ENCODE assay signal across 1 cellular context in the genomic region with DNA sequence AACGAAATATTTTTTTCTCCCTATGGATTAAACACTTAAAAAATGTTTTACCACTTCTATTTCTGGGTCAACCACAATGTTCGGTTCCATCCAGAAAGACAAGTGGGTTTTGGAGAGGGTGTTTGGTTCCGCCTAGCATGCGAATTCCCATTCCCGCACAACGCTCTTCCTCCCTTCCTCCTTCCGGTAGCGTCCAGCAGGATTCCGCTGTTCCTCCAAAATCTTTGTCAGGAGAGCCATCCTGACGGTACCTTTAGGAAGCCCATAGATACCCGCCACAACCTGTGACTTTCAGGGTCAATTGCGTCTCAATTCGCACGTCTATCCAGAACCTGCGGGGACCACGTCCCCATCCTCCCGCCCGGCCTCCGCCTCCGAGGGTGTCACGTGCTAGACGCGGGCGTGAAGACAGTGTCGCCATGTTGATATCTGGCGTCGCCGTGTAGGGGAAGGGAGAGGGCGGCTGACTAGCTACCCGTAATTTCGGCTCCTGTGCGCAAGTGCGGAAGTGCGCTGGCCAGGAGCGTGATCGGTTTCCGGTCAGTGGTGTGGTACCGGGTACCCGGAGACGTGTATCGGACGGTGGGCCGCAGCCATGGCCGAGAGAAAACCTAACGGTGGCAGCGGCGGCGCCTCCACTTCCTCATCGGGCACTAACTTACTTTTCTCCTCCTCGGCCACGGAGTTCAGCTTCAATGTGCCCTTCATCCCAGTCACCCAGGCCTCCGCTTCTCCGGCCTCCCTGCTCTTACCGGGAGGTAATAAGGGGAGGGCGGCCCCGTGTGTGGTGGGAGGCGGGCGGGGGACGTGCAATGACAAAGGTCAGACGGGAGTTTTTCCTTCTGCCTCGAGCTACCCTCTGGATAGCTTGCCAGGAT.
TF ChIP-seq lines count a peak whose summit lies in the region.

A gene (plus strand): TSS at position 543 of the 878 bp plus-strand sequence. CDS start 53 bp downstream, at position 596.

TF ChIP-seq in WTC11, 78 proteins besides CTCF, POLR2A, EP300 and RAD21 (continued from another document and continues in another):
- TF ChIP-seq, protein P1, sequence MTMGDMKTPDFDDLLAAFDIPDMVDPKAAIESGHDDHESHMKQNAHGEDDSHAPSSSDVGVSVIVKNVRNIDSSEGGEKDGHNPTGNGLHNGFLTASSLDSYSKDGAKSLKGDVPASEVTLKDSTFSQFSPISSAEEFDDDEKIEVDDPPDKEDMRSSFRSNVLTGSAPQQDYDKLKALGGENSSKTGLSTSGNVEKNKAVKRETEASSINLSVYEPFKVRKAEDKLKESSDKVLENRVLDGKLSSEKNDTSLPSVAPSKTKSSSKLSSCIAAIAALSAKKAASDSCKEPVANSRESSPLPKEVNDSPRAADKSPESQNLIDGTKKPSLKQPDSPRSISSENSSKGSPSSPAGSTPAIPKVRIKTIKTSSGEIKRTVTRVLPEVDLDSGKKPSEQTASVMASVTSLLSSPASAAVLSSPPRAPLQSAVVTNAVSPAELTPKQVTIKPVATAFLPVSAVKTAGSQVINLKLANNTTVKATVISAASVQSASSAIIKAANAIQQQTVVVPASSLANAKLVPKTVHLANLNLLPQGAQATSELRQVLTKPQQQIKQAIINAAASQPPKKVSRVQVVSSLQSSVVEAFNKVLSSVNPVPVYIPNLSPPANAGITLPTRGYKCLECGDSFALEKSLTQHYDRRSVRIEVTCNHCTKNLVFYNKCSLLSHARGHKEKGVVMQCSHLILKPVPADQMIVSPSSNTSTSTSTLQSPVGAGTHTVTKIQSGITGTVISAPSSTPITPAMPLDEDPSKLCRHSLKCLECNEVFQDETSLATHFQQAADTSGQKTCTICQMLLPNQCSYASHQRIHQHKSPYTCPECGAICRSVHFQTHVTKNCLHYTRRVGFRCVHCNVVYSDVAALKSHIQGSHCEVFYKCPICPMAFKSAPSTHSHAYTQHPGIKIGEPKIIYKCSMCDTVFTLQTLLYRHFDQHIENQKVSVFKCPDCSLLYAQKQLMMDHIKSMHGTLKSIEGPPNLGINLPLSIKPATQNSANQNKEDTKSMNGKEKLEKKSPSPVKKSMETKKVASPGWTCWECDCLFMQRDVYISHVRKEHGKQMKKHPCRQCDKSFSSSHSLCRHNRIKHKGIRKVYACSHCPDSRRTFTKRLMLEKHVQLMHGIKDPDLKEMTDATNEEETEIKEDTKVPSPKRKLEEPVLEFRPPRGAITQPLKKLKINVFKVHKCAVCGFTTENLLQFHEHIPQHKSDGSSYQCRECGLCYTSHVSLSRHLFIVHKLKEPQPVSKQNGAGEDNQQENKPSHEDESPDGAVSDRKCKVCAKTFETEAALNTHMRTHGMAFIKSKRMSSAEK (CRISPR knock-in tag; IDR thresholded peaks at IDR 0.05; ENCODE audit: borderline replicate concordance): no peak
- TF ChIP-seq MYBL2 (CRISPR knock-in tag; IDR thresholded peaks at IDR 0.05): peak; percentile 77; the same call in 1 of the 2 replicates
- no peak for TF ChIP-seq RORB (CRISPR knock-in tag; IDR thresholded peaks at IDR 0.05)
- TF ChIP-seq, protein P2, sequence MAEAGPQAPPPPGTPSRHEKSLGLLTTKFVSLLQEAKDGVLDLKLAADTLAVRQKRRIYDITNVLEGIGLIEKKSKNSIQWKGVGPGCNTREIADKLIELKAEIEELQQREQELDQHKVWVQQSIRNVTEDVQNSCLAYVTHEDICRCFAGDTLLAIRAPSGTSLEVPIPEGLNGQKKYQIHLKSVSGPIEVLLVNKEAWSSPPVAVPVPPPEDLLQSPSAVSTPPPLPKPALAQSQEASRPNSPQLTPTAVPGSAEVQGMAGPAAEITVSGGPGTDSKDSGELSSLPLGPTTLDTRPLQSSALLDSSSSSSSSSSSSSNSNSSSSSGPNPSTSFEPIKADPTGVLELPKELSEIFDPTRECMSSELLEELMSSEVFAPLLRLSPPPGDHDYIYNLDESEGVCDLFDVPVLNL (CRISPR knock-in tag; IDR thresholded peaks at IDR 0.05; ENCODE audit: borderline replicate concordance, low read depth): no peak
- TF ChIP-seq TEAD4 (CRISPR knock-in tag; IDR thresholded peaks at IDR 0.05): no peak
- no peak for TF ChIP-seq RELA (CRISPR knock-in tag; IDR thresholded peaks at IDR 0.05; ENCODE audit: borderline replicate concordance)
- peak; percentile 68; the same call in 1 of the 2 replicates for TF ChIP-seq TP53 (CRISPR knock-in tag; IDR thresholded peaks at IDR 0.05)
- peak; percentile 88 for TF ChIP-seq ETV6 (CRISPR knock-in tag; IDR thresholded peaks at IDR 0.05)
- TF ChIP-seq CBFB (CRISPR knock-in tag; IDR thresholded peaks at IDR 0.05; ENCODE audit: low read depth): peak; percentile 56; the same call in 1 of the 2 replicates
- TF ChIP-seq ATF1 (CRISPR knock-in tag; IDR thresholded peaks at IDR 0.05): no peak
- TF ChIP-seq NFYB (CRISPR knock-in tag; conservative IDR thresholded peaks at IDR 0.05; ENCODE audit: low read depth): no peak
- TF ChIP-seq, protein P3, sequence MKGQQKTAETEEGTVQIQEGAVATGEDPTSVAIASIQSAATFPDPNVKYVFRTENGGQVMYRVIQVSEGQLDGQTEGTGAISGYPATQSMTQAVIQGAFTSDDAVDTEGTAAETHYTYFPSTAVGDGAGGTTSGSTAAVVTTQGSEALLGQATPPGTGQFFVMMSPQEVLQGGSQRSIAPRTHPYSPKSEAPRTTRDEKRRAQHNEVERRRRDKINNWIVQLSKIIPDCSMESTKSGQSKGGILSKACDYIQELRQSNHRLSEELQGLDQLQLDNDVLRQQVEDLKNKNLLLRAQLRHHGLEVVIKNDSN (CRISPR knock-in tag; IDR thresholded peaks at IDR 0.05): peak; percentile 99
- TF ChIP-seq ZBTB21 (CRISPR knock-in tag; IDR thresholded peaks at IDR 0.05; ENCODE audit: borderline replicate concordance): peak; percentile 81
- TF ChIP-seq HMGA2 (CRISPR knock-in tag; IDR thresholded peaks at IDR 0.05): no peak
- TF ChIP-seq, protein P4, sequence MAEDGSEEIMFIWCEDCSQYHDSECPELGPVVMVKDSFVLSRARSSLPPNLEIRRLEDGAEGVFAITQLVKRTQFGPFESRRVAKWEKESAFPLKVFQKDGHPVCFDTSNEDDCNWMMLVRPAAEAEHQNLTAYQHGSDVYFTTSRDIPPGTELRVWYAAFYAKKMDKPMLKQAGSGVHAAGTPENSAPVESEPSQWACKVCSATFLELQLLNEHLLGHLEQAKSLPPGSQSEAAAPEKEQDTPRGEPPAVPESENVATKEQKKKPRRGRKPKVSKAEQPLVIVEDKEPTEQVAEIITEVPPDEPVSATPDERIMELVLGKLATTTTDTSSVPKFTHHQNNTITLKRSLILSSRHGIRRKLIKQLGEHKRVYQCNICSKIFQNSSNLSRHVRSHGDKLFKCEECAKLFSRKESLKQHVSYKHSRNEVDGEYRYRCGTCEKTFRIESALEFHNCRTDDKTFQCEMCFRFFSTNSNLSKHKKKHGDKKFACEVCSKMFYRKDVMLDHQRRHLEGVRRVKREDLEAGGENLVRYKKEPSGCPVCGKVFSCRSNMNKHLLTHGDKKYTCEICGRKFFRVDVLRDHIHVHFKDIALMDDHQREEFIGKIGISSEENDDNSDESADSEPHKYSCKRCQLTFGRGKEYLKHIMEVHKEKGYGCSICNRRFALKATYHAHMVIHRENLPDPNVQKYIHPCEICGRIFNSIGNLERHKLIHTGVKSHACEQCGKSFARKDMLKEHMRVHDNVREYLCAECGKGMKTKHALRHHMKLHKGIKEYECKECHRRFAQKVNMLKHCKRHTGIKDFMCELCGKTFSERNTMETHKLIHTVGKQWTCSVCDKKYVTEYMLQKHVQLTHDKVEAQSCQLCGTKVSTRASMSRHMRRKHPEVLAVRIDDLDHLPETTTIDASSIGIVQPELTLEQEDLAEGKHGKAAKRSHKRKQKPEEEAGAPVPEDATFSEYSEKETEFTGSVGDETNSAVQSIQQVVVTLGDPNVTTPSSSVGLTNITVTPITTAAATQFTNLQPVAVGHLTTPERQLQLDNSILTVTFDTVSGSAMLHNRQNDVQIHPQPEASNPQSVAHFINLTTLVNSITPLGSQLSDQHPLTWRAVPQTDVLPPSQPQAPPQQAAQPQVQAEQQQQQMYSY (CRISPR knock-in tag; IDR thresholded peaks at IDR 0.05): no peak
- no peak for TF ChIP-seq NFATC4 (CRISPR knock-in tag; IDR thresholded peaks at IDR 0.05)
- no peak for TF ChIP-seq IRF2 (CRISPR knock-in tag; IDR thresholded peaks at IDR 0.05; ENCODE audit: borderline replicate concordance, low read depth)
- TF ChIP-seq, protein P5, sequence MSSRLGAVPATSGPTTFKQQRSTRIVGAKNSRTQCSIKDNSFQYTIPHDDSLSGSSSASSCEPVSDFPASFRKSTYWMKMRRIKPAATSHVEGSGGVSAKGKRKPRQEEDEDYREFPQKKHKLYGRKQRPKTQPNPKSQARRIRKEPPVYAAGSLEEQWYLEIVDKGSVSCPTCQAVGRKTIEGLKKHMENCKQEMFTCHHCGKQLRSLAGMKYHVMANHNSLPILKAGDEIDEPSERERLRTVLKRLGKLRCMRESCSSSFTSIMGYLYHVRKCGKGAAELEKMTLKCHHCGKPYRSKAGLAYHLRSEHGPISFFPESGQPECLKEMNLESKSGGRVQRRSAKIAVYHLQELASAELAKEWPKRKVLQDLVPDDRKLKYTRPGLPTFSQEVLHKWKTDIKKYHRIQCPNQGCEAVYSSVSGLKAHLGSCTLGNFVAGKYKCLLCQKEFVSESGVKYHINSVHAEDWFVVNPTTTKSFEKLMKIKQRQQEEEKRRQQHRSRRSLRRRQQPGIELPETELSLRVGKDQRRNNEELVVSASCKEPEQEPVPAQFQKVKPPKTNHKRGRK (CRISPR knock-in tag; IDR thresholded peaks at IDR 0.05; ENCODE audit: borderline replicate concordance): no peak
- TF ChIP-seq, protein P6, sequence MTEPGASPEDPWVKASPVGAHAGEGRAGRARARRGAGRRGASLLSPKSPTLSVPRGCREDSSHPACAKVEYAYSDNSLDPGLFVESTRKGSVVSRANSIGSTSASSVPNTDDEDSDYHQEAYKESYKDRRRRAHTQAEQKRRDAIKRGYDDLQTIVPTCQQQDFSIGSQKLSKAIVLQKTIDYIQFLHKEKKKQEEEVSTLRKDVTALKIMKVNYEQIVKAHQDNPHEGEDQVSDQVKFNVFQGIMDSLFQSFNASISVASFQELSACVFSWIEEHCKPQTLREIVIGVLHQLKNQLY (CRISPR knock-in tag; IDR thresholded peaks at IDR 0.05): no peak
- TF ChIP-seq, protein P7, sequence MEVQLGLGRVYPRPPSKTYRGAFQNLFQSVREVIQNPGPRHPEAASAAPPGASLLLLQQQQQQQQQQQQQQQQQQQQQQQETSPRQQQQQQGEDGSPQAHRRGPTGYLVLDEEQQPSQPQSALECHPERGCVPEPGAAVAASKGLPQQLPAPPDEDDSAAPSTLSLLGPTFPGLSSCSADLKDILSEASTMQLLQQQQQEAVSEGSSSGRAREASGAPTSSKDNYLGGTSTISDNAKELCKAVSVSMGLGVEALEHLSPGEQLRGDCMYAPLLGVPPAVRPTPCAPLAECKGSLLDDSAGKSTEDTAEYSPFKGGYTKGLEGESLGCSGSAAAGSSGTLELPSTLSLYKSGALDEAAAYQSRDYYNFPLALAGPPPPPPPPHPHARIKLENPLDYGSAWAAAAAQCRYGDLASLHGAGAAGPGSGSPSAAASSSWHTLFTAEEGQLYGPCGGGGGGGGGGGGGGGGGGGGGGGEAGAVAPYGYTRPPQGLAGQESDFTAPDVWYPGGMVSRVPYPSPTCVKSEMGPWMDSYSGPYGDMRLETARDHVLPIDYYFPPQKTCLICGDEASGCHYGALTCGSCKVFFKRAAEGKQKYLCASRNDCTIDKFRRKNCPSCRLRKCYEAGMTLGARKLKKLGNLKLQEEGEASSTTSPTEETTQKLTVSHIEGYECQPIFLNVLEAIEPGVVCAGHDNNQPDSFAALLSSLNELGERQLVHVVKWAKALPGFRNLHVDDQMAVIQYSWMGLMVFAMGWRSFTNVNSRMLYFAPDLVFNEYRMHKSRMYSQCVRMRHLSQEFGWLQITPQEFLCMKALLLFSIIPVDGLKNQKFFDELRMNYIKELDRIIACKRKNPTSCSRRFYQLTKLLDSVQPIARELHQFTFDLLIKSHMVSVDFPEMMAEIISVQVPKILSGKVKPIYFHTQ (CRISPR knock-in tag; IDR thresholded peaks at IDR 0.05): no peak
- TF ChIP-seq, protein P8, sequence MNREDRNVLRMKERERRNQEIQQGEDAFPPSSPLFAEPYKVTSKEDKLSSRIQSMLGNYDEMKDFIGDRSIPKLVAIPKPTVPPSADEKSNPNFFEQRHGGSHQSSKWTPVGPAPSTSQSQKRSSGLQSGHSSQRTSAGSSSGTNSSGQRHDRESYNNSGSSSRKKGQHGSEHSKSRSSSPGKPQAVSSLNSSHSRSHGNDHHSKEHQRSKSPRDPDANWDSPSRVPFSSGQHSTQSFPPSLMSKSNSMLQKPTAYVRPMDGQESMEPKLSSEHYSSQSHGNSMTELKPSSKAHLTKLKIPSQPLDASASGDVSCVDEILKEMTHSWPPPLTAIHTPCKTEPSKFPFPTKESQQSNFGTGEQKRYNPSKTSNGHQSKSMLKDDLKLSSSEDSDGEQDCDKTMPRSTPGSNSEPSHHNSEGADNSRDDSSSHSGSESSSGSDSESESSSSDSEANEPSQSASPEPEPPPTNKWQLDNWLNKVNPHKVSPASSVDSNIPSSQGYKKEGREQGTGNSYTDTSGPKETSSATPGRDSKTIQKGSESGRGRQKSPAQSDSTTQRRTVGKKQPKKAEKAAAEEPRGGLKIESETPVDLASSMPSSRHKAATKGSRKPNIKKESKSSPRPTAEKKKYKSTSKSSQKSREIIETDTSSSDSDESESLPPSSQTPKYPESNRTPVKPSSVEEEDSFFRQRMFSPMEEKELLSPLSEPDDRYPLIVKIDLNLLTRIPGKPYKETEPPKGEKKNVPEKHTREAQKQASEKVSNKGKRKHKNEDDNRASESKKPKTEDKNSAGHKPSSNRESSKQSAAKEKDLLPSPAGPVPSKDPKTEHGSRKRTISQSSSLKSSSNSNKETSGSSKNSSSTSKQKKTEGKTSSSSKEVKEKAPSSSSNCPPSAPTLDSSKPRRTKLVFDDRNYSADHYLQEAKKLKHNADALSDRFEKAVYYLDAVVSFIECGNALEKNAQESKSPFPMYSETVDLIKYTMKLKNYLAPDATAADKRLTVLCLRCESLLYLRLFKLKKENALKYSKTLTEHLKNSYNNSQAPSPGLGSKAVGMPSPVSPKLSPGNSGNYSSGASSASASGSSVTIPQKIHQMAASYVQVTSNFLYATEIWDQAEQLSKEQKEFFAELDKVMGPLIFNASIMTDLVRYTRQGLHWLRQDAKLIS (CRISPR knock-in tag; IDR thresholded peaks at IDR 0.05; ENCODE audit: borderline replicate concordance): no peak
- TF ChIP-seq, protein P9, sequence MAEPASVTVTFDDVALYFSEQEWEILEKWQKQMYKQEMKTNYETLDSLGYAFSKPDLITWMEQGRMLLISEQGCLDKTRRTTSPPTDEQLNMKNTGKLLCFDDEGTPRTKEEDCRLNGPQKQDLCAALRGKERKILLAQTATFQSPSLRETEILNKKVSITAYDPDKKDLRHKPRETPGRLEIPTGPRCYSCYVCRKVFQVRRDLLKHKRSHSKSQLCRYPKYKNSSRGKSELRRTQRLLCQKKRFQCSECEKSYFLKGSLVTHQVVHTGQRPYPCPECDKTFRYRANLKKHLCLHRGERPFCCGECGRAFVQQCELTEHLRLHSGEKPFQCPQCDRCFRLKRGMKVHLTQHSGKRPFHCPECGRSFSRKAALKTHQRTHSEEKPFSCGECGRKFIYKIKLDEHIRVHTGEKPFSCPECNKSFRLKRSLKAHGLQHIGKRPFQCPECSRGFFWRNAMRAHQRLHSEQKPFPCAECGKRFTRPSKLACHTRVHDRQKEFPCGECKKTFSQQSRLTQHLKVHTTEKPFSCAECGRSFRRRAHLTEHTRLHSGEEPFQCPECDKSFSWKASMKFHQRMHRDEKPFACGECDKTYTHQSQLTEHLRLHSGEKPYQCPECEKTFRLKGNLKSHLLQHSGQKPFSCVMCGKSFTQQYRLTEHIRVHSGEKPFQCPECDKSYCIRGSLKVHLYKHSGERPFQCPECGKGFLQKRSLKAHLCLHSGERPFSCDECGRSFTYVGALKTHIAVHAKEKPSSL (CRISPR knock-in tag; conservative IDR thresholded peaks at IDR 0.05): no peak
- TF ChIP-seq SP1 (CRISPR knock-in tag; conservative IDR thresholded peaks at IDR 0.05): peak; percentile 91
- peak; percentile 70; the same call in 1 of the 2 replicates for TF ChIP-seq FOXP1 (CRISPR knock-in tag; IDR thresholded peaks at IDR 0.05; ENCODE audit: borderline replicate concordance)
- TF ChIP-seq, protein P10, sequence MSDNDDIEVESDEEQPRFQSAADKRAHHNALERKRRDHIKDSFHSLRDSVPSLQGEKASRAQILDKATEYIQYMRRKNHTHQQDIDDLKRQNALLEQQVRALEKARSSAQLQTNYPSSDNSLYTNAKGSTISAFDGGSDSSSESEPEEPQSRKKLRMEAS (CRISPR knock-in tag; IDR thresholded peaks at IDR 0.05): peak; percentile 97
- no peak for TF ChIP-seq ZNF121 (CRISPR knock-in tag; IDR thresholded peaks at IDR 0.05)
